In the genomic region with DNA sequence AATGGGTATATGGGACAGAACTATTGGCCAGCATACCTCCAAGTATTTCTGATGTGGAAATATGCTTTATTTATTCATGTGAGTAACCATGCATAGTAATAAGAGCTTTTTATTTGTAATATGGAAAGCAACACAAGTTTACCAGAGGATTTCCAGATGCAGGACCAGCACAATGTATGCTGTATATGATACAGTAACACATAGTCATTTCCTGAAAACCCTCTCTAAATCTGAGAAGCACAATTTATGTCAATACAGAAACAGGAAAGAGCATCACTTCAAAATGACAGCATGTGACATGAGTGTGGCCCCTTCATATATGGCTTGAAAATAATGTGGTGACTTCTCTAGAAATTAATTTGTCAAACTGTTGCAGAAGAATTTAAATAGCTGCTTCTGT, we compare ENCODE assay signal across 19 cellular contexts.
DNase-seq lines count a peak whose midpoint lies in the region; ATAC-seq and TF ChIP-seq lines count a peak whose summit lies in the region.
"Had no signal": no experiment of that assay in that cellular context is flagged by ENCODE, and none has a peak within 500 bp of the region (broad histone marks: within the 10 kb centered on the region; RNA-seq: fewer than 3 reads in every experiment).

No MANE protein-coding gene starts in this region.

- no peak for TF ChIP-seq CTCF in type B pancreatic cell (conservative IDR thresholded peaks at IDR 0.05)

- ATAC-seq in GM18520 (IDR thresholded peaks at IDR 0.05; ENCODE audit: unreplicated experiment) (peak; percentile 65), HG03565 (IDR thresholded peaks at IDR 0.05; ENCODE audit: unreplicated experiment) (peak; percentile 49), GM21717 (IDR thresholded peaks at IDR 0.05; ENCODE audit: unreplicated experiment) (no peak)

- peaks cover 5% of the 10 kb centered on the region for H3K4me1 Mint-ChIP-seq in type B pancreatic cell (ENCODE audit: unreplicated experiment)
- H3K4me1 Mint-ChIP-seq: CD14-positive monocyte; CD4-positive, alpha-beta memory T cell; CD4-positive, CD25-positive, alpha-beta regulatory T cell; CD8-positive, alpha-beta memory T cell had no signal

- H3K36me3 Mint-ChIP-seq in type B pancreatic cell, result no peaks in the 10 kb centered on the region
- H3K36me3 Mint-ChIP-seq: CD14-positive monocyte; CD4-positive, alpha-beta memory T cell; CD4-positive, CD25-positive, alpha-beta regulatory T cell had no signal

- peaks cover 5% of the 10 kb centered on the region for H3K9me3 Mint-ChIP-seq in type B pancreatic cell

- no peak overlapping the region for H3K27ac Mint-ChIP-seq in type B pancreatic cell
- H3K27ac Mint-ChIP-seq: CD14-positive monocyte; CD4-positive, alpha-beta memory T cell; CD4-positive, CD25-positive, alpha-beta regulatory T cell; CD8-positive, alpha-beta memory T cell had no signal

- no peaks in the 10 kb centered on the region for H3K27me3 Mint-ChIP-seq in type B pancreatic cell
- H3K27me3 Mint-ChIP-seq: CD4-positive, alpha-beta memory T cell; CD4-positive, CD25-positive, alpha-beta regulatory T cell; CD8-positive, alpha-beta memory T cell had no signal

- intact Hi-C loops in cardiac septum (cut with DNase I), result no loop called here

- H3K4me3 Mint-ChIP-seq in type B pancreatic cell, result no peak overlapping the region
- H3K4me3 Mint-ChIP-seq: CD14-positive monocyte; CD4-positive, alpha-beta memory T cell; CD4-positive, CD25-positive, alpha-beta regulatory T cell; CD8-positive, alpha-beta memory T cell had no signal

- DNase-seq in DMS53 (lab: John Stamatoyannopoulos, UW) (peak; percentile 57), HPDE6-E6E7 (ENCODE audit: extremely low spot score) (no peak), type B pancreatic cell (ENCODE audit: extremely low spot score, unreplicated experiment) (no peak), cardiac septum (ENCODE audit: low spot score) (no peak)
- DNase-seq: 8988T; ACHN; BE2C; C1 segment of cervical spinal cord; CD4-positive, alpha-beta memory T cell; CD4-positive, CD25-positive, alpha-beta regulatory T cell; CD8-positive, alpha-beta memory T cell; COR-L47; DMS 273 treated with DMSO at 0.1 percent for 48 hours; DMS79 treated with DMSO at 0.1 percent for 48 hours; GF-D8 had no signal
